34 cellular contexts compared by ENCODE assay signal in genomic region chrY:20449277-20449676, GRCh38.
"Had no signal": no experiment of that assay in that cellular context is flagged by ENCODE, and none has a peak within 500 bp of the region (broad histone marks: within the 10 kb centered on the region; RNA-seq: fewer than 3 reads in every experiment).

No MANE protein-coding gene starts in this region.

- H3K9me3 ChIP-seq: MG63 had no signal

- H3K4me3 ChIP-seq: MG63 had no signal

- H3K36me3 ChIP-seq: MG63 had no signal

- H3K27me3 ChIP-seq: MG63 had no signal

- DNase-seq: Karpas-422, Kasumi-1, MG63, MM.1S, MV-4-11, NCI-H1048, NCI-H1092, NCI-H1092 treated with DMSO at 0.1 percent for 48 hours, NCI-H1105, NCI-H1105 treated with DMSO at 0.1 percent for 48 hours, NCI-H1417, NCI-H1417 treated with DMSO at 0.1 percent for 48 hours, NCI-H1436, NCI-H1436 treated with DMSO at 0.1 percent for 48 hours, NCI-H146, NCI-H1694, NCI-H1694 treated with DMSO at 0.1 percent for 48 hours, NCI-H187, NCI-H187 treated with DMSO at 0.1 percent for 48 hours, NCI-H1930, NCI-H2029, NCI-H2029 treated with DMSO at 0.1 percent for 48 hours, NCI-H2081, NCI-H2081 treated with DMSO at 0.1 percent for 48 hours, NCI-H2107, NCI-H2171, NCI-H2171 treated with DMSO at 0.1 percent for 48 hours, NCI-H2227 treated with DMSO at 0.1 percent for 48 hours, NCI-H226, NCI-H345, NCI-H446, NCI-H446 treated with DMSO at 0.1 percent for 48 hours, NCI-H510A, NCI-H510A treated with DMSO at 0.1 percent for 48 hours had no signal
